23 cellular contexts compared by ENCODE assay signal in the genomic region with DNA sequence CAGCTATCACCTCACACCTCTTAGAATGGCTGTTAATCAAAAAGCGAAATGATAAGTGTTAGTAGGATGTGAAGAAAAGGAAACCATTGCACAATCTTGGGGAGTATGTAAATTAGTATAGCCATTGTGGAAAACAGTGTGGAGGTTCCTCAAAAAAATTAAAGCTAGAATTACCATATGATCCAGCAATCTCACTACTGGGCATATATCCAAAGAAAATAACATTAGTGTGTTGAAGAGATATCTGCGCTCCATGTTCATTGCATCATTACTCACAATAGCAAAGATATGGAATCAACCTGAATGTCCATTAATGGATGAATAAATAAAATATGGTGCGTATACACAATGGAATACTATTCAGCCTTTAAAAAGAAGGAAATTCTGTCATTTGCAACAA.
A peak's percentile ranks its signal among the peaks of the same experiment; 100 is the strongest.
DNase-seq lines count a peak whose midpoint lies in the region; ATAC-seq, FAIRE-seq and TF ChIP-seq lines count a peak whose summit lies in the region.
"Had no signal": no experiment of that assay in that cellular context is flagged by ENCODE, and none has a peak within 500 bp of the region (broad histone marks: within the 10 kb centered on the region; RNA-seq: fewer than 3 reads in every experiment).

No MANE protein-coding gene starts in this region.

- intact Hi-C loops in K562 (cut with micrococcal nuclease) = no loop called here

- H3K9ac ChIP-seq in K562 (ENCODE audit: insufficient read depth in 1 of 2, low read depth in 2 of 2, low read length in 2 of 2) = no peak overlapping the region

- DNase-seq in LNCaP clone FGC (ENCODE audit: low read depth) (no peak), NOMO-1 (lab: John Stamatoyannopoulos, UW; ENCODE audit: unreplicated experiment in 2 of 2) (peak; percentile 31 to 66), K562 (ENCODE audit: extremely low read depth in 1 of 4, low spot score in 3 of 4) (no peak), fibroblast of villous mesenchyme (ENCODE audit: low read depth) (peak; percentile 40), putamen (ENCODE audit: low spot score) (no peak), caudate nucleus (lab: John Stamatoyannopoulos, UW) (no peak), NCI-H2227 treated with DMSO at 0.1 percent for 48 hours (lab: John Stamatoyannopoulos, UW) (no peak)
- DNase-seq: activated B cell treated with CpG ODN at 0.5 μM for 24 hours; activated CD4-positive, alpha-beta memory T cell treated with anti-CD3 and anti-CD28 coated beads, Interleukin-2, amount 10 ng/mL, durations not matched to agents 7 days and 5 days; activated gamma-delta T cell; CD8-positive, alpha-beta memory T cell; DMS79 treated with DMSO at 0.1 percent for 48 hours; foreskin melanocyte; natural killer cell; NCI-H1417 treated with DMSO at 0.1 percent for 48 hours; stomach; T-helper 17 cell had no signal

- H3K36me3 ChIP-seq in K562 (ENCODE audit: control insufficient read depth, insufficient read depth, low read length) = no peaks in the 10 kb centered on the region
- H3K36me3 ChIP-seq: cardiac muscle cell, right atrium auricular region, SJSA1, stomach, tibial nerve had no signal

- in situ Hi-C loops in K562 (cut with MboI) = no loop called here

- H3K27ac ChIP-seq in K562 (ENCODE audit: extremely low read depth, low read depth, low read length) = no peak overlapping the region
- H3K27ac ChIP-seq in caudate nucleus (ENCODE audit: low read depth, low read length) = no peak overlapping the region
- H3K27ac ChIP-seq: cardiac muscle cell, right atrium auricular region, SJSA1, stomach, tibial nerve had no signal

- TF ChIP-seq RAD21 in K562 (CRISPR knock-in tag; conservative IDR thresholded peaks at IDR 0.05 in 1 of 2, IDR thresholded peaks at IDR 0.05 in 1 of 2) = no peak

- WGBS in K562 (ENCODE audit: insufficient coverage, low coverage, missing lambda C conversion rate) = 8% methylated on average over 3 of the region's 3 CpGs

- H3K4me2 ChIP-seq in K562 (ENCODE audit: insufficient read depth, low read length) = no peak overlapping the region

- TF ChIP-seq POLR2A in K562 (conservative IDR thresholded peaks at IDR 0.05) = no peak

- peak overlapping the region; percentile 24; the same call in 1 of the 2 replicates for H3K4me3 ChIP-seq in LNCaP clone FGC (ENCODE audit: low read depth, low read length)
- no peak overlapping the region for H3K4me3 ChIP-seq in K562
- no peak overlapping the region for H3K4me3 ChIP-seq in fibroblast of villous mesenchyme (ENCODE audit: low read depth, low read length)
- H3K4me3 ChIP-seq: cardiac muscle cell, GM12878, right atrium auricular region, SJSA1, stomach, tibial nerve had no signal

- POLR2A ChIA-PET in K562 (lab: Yijun Ruan, JAX) = interaction anchor here (0.9 kb wide), 2 partner anchors 9 to 39 kb away, joined by 3 read pairs; no protein-coding TSS in a partner anchor

- no peak overlapping the region for H2AFZ ChIP-seq in K562 (ENCODE audit: low read depth, low read length)

- no peaks in the 10 kb centered on the region for H4K20me1 ChIP-seq in K562 (replicated peaks; ENCODE audit: control insufficient read depth, insufficient read depth, low read length)

- CTCF ChIA-PET in K562 (lab: Yijun Ruan, JAX; ENCODE audit: low intra/inter-chr PET ratio) = no interaction called here

- no peak for FAIRE-seq in K562 (lab: Jason Lieb, UNC)
- FAIRE-seq: GM12878 had no signal

- no peaks in the 10 kb centered on the region for H3K79me2 ChIP-seq in K562 (ENCODE audit: control insufficient read depth, insufficient read depth, low read length)

- H3K9me3 ChIP-seq in K562 (replicated peaks; ENCODE audit: control insufficient read depth, insufficient read depth, low read depth, low read length) = no peaks in the 10 kb centered on the region
- H3K9me3 ChIP-seq: right atrium auricular region, SJSA1, stomach, tibial nerve had no signal

- TF ChIP-seq CTCF in LNCaP clone FGC (IDR thresholded peaks at IDR 0.05; ENCODE audit: control insufficient read depth, extremely low read depth, insufficient read depth) = no peak
- TF ChIP-seq CTCF in K562 (IDR thresholded peaks at IDR 0.05 in 2 of 3, conservative IDR thresholded peaks at IDR 0.05 in 1 of 3; ENCODE audit: insufficient read depth in 2 of 3, low read depth in 1 of 3, low read length in 3 of 3) = no peak
- TF ChIP-seq CTCF in fibroblast of villous mesenchyme (IDR thresholded peaks at IDR 0.05; ENCODE audit: insufficient read depth, low read depth, low read length) = no peak

- BruUV-seq in K562 (replicated peaks; lab: Mats Ljungman, UMichigan) = no TSS peak

- H3K4me1 ChIP-seq in K562 (replicated peaks in 1 of 2; ENCODE audit: control insufficient read depth in 2 of 2, insufficient read depth in 2 of 2, low read length in 2 of 2) = no peaks in the 10 kb centered on the region; a peak in 2 of 5 replicates
- H3K4me1 ChIP-seq: right atrium auricular region, tibial nerve had no signal

- no peaks in the 10 kb centered on the region for H3K9me1 ChIP-seq in K562 (ENCODE audit: control insufficient read depth, insufficient read depth, low read length)

- H3K27me3 ChIP-seq in K562 (ENCODE audit: control insufficient read depth in 2 of 2, insufficient read depth in 2 of 2, low read length in 2 of 2) = peaks cover under 1 to 15% of the 10 kb centered on the region in 2 experiments; a peak in 2 of 5 replicates
- H3K27me3 ChIP-seq: right atrium auricular region, SJSA1, stomach, tibial nerve had no signal

- 0 out of 2 replicates have a peak, but pooled peaks have one; percentile 4 for TF ChIP-seq EP300 in K562 (IDR thresholded peaks at IDR 0.05; ENCODE audit: low read length)

- no peak for ATAC-seq in K562
- ATAC-seq: GM12878, left lobe of liver, natural killer cell, T-helper 17 cell had no signal

TF ChIP-seq in K562, 482 proteins besides CTCF, POLR2A, EP300 and RAD21 (continues in another document):
- TF ChIP-seq MYC (IDR thresholded peaks at IDR 0.05; ENCODE audit: low read depth, low read length) (no peak), MYC (CRISPR knock-in tag; IDR thresholded peaks at IDR 0.05; ENCODE audit: borderline replicate concordance, low read depth) (no peak), SMARCC2 (IDR thresholded peaks at IDR 0.05; ENCODE audit: low read depth) (no peak), ZNF146 (CRISPR knock-in tag; IDR thresholded peaks at IDR 0.05; ENCODE audit: unreplicated experiment) (peak; percentile 7), NR4A1 (CRISPR knock-in tag; IDR thresholded peaks at IDR 0.05) (no peak), NR4A1 (tag; IDR thresholded peaks at IDR 0.05) (no peak), MED1 (CRISPR knock-in tag; IDR thresholded peaks at IDR 0.05; ENCODE audit: borderline replicate concordance) (no peak), ZNF695 (CRISPR knock-in tag; IDR thresholded peaks at IDR 0.05) (no peak), RCOR1 (IDR thresholded peaks at IDR 0.05; ENCODE audit: borderline replicate concordance in 1 of 2, low read depth in 2 of 2, low read length in 2 of 2) (0 out of 4 replicates have a peak, but pooled peaks of 1 of the 2 experiments have one; percentile 18)
- TF ChIP-seq, protein P1, sequence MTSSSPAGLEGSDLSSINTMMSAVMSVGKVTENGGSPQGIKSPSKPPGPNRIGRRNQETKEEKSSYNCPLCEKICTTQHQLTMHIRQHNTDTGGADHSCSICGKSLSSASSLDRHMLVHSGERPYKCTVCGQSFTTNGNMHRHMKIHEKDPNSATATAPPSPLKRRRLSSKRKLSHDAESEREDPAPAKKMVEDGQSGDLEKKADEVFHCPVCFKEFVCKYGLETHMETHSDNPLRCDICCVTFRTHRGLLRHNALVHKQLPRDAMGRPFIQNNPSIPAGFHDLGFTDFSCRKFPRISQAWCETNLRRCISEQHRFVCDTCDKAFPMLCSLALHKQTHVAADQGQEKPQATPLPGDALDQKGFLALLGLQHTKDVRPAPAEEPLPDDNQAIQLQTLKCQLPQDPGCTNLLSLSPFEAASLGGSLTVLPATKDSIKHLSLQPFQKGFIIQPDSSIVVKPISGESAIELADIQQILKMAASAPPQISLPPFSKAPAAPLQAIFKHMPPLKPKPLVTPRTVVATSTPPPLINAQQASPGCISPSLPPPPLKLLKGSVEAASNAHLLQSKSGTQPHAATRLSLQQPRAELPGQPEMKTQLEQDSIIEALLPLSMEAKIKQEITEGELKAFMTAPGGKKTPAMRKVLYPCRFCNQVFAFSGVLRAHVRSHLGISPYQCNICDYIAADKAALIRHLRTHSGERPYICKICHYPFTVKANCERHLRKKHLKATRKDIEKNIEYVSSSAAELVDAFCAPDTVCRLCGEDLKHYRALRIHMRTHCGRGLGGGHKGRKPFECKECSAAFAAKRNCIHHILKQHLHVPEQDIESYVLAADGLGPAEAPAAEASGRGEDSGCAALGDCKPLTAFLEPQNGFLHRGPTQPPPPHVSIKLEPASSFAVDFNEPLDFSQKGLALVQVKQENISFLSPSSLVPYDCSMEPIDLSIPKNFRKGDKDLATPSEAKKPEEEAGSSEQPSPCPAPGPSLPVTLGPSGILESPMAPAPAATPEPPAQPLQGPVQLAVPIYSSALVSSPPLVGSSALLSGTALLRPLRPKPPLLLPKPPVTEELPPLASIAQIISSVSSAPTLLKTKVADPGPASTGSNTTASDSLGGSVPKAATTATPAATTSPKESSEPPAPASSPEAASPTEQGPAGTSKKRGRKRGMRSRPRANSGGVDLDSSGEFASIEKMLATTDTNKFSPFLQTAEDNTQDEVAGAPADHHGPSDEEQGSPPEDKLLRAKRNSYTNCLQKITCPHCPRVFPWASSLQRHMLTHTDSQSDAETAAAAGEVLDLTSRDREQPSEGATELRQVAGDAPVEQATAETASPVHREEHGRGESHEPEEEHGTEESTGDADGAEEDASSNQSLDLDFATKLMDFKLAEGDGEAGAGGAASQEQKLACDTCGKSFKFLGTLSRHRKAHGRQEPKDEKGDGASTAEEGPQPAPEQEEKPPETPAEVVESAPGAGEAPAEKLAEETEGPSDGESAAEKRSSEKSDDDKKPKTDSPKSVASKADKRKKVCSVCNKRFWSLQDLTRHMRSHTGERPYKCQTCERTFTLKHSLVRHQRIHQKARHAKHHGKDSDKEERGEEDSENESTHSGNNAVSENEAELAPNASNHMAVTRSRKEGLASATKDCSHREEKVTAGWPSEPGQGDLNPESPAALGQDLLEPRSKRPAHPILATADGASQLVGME (CRISPR knock-in tag; IDR thresholded peaks at IDR 0.05) = no peak
- TF ChIP-seq, protein P2, sequence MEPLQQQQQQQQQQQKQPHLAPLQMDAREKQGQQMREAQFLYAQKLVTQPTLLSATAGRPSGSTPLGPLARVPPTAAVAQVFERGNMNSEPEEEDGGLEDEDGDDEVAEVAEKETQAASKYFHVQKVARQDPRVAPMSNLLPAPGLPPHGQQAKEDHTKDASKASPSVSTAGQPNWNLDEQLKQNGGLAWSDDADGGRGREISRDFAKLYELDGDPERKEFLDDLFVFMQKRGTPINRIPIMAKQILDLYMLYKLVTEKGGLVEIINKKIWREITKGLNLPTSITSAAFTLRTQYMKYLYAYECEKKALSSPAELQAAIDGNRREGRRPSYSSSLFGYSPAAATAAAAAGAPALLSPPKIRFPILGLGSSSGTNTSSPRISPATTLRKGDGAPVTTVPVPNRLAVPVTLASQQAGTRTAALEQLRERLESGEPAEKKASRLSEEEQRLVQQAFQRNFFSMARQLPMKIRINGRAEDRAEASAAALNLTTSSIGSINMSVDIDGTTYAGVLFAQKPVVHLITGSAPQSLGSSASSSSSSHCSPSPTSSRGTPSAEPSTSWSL (CRISPR knock-in tag; IDR thresholded peaks at IDR 0.05; ENCODE audit: borderline replicate concordance) = no peak

Comparison
In these comparisons a context has a peak if more than half of its experiments do, and no peak if none do; other contexts are left out.
1. DNase-seq: peak in NOMO-1 (2 of 2) and fibroblast of villous mesenchyme (single experiment); none in LNCaP clone FGC (single experiment), K562 (0 of 4), putamen (single experiment), caudate nucleus (0 of 61) and NCI-H2227 treated with DMSO at 0.1 percent for 48 hours (single experiment).